ENCODE assay signal across 10 cellular contexts in genomic region chr12:83389237-83389996, GRCh38.
DNase-seq lines count a peak whose midpoint lies in the region; ATAC-seq and TF ChIP-seq lines count a peak whose summit lies in the region.
"Had no signal": no experiment of that assay in that cellular context is flagged by ENCODE, and none has a peak within 500 bp of the region (broad histone marks: within the 10 kb centered on the region; RNA-seq: fewer than 3 reads in every experiment).

No MANE protein-coding gene starts in this region.

- H3K27ac ChIP-seq in OCI-LY1 (ENCODE audit: low read depth, low read length, poor library complexity, severe bottlenecking): no peak overlapping the region

- no peak overlapping the region for H3K9ac ChIP-seq in OCI-LY1 (ENCODE audit: low read length)

- H3K4me2 ChIP-seq in OCI-LY1 (ENCODE audit: low read length): no peak overlapping the region

- H3K4me1 ChIP-seq in OCI-LY1 (ENCODE audit: insufficient read depth, low read length, severe bottlenecking): no peaks in the 10 kb centered on the region

- H2AFZ ChIP-seq in OCI-LY1 (ENCODE audit: low read length): no peak overlapping the region

- no peaks in the 10 kb centered on the region for H3K27me3 ChIP-seq in OCI-LY1 (ENCODE audit: insufficient read depth, low read length)

- H3K9me2 ChIP-seq in OCI-LY1 (ENCODE audit: low read depth, low read length): no peaks in the 10 kb centered on the region

- no peak overlapping the region for H3K4me3 ChIP-seq in OCI-LY1 (ENCODE audit: low read depth, low read length, poor library complexity, severe bottlenecking)

- no peaks in the 10 kb centered on the region for H3K9me3 ChIP-seq in OCI-LY1 (ENCODE audit: low read length)

- in situ Hi-C loops in ACHN (cut with HindIII; ENCODE audit: low pct_ligation_motif_present, low pct_unique_long_range_greater_than_20kb, low sequenced_read_pairs): no loop called here

- peak; percentile 32 for DNase-seq in ACHN
- DNase-seq in iPS DF 4.7 (ENCODE audit: extremely low read depth, low spot score): peak; percentile 44
- DNase-seq in SW480 (ENCODE audit: low spot score): no peak
- no peak for DNase-seq in AG08396 (ENCODE audit: low spot score)
- no peak for DNase-seq in NCI-H1105 treated with DMSO at 0.1 percent for 48 hours (lab: John Stamatoyannopoulos, UW)
- DNase-seq: activated naive CD8-positive, alpha-beta T cell treated with anti-CD3 and anti-CD28 coated beads, Interleukin-2, amount 50 U/mL, for 24 hours; EL had no signal

- no peaks in the 10 kb centered on the region for H3F3A ChIP-seq in OCI-LY1 (ENCODE audit: insufficient read depth, low read length)

- ATAC-seq in GM19023 (IDR thresholded peaks at IDR 0.05; ENCODE audit: unreplicated experiment) (peak; percentile 57), HG02759 (IDR thresholded peaks at IDR 0.05; ENCODE audit: unreplicated experiment) (no peak)
- ATAC-seq: activated naive CD8-positive, alpha-beta T cell treated with anti-CD3 and anti-CD28 coated beads, Interleukin-2, amount 50 U/mL, for 24 hours had no signal

- H3K36me3 ChIP-seq in OCI-LY1 (ENCODE audit: insufficient read depth, low read length): no peaks in the 10 kb centered on the region

- H3K79me2 ChIP-seq in OCI-LY1 (ENCODE audit: insufficient read depth, low read length): no peaks in the 10 kb centered on the region

- peak; percentile 51 for TF ChIP-seq CTCF in OCI-LY1 (IDR thresholded peaks at IDR 0.05; ENCODE audit: low read length)

- H4K20me1 ChIP-seq in OCI-LY1 (ENCODE audit: insufficient read depth, low read length): no peaks in the 10 kb centered on the region

Comparison
In these comparisons a context has a peak if more than half of its experiments do, and no peak if none do; other contexts are left out.
1. DNase-seq: peak in ACHN (single experiment) and iPS DF 4.7 (single experiment); none in SW480 (single experiment), AG08396 (single experiment) and NCI-H1105 treated with DMSO at 0.1 percent for 48 hours (single experiment).